9 cellular contexts compared by ENCODE assay signal in genomic region chr12:104218935-104219334, GRCh38. TPM values are rescaled to one million over a fixed set of nuclear protein-coding genes. Genes with fewer than 3 reads are reported as not detected.
DNase-seq lines count a peak whose midpoint lies in the region; ATAC-seq and TF ChIP-seq lines count a peak whose summit lies in the region.
"Had no signal": no experiment of that assay in that cellular context is flagged by ENCODE, and none has a peak within 500 bp of the region (broad histone marks: within the 10 kb centered on the region; RNA-seq: fewer than 3 reads in every experiment).

No MANE protein-coding gene starts in this region.

- ATAC-seq in activated B cell treated with CpG ODN at 0.5 μM for 24 hours (ENCODE audit: low read depth) (no peak), HG03520 (IDR thresholded peaks at IDR 0.05; ENCODE audit: unreplicated experiment) (no peak)

- POLR2A ChIA-PET in activated B cell treated with CpG ODN at 0.5 μM for 24 hours (lab: Charles Lee) = interaction anchor here (0.6 to 5.7 kb wide), 2 partner anchors 69 to 109 kb away, joined by 10 to 51 read pairs; no protein-coding TSS in a partner anchor

- DNase-seq in HFFc6 = peak; percentile 41
- DNase-seq in activated B cell treated with CpG ODN at 0.5 μM for 24 hours = no peak
- DNase-seq in fibroblast of pulmonary artery (ENCODE audit: low read depth) = peak; percentile 56
- no peak for DNase-seq in spleen
- DNase-seq in H7 = no peak
- no peak for DNase-seq in NCI-H2081 (lab: John Stamatoyannopoulos, UW)
- no peak for DNase-seq in HuH-7 (ENCODE audit: low spot score)

- no peaks in the 10 kb centered on the region for H3K9me3 ChIP-seq in spleen

- TF ChIP-seq POLR2A in spleen (IDR thresholded peaks at IDR 0.05) = no peak

- WGBS in spleen, 5 donors = 91 to 97% (median 95%) methylated on average over 1 of the region's 1 CpG

- H3K4me3 ChIP-seq in fibroblast of pulmonary artery (replicated peaks; ENCODE audit: low read depth, low read length) (no peak overlapping the region), spleen (no peak overlapping the region), H7 (ENCODE audit: insufficient read depth, low read depth, low read length) (no peak overlapping the region)
- H3K4me3 ChIP-seq: cardiac muscle cell had no signal

- H3K4me3 Mint-ChIP-seq in HFFc6 = peak overlapping the region; percentile 75
- H3K4me3 Mint-ChIP-seq in activated B cell treated with CpG ODN at 0.5 μM for 24 hours = no peak overlapping the region

- H3K9me3 Mint-ChIP-seq in HFFc6 (no peaks in the 10 kb centered on the region), activated B cell treated with CpG ODN at 0.5 μM for 24 hours (no peaks in the 10 kb centered on the region)

- intact Hi-C loops in activated B cell treated with CpG ODN at 0.5 μM for 24 hours (cut with micrococcal nuclease) (loop anchor here (5.0 kb wide), 1 partner anchor 888 kb away; the partner anchor contains the start of gene WASHC4), spleen (cut with DNase I; ENCODE audit: low total_unique reads) (loop anchor here (5.0 to 10.0 kb wide), 2 partner anchors 66 to 138 kb away; no protein-coding TSS in a partner anchor)

- peaks cover 5% of the 10 kb centered on the region; the same call in 1 of the 2 replicates for H3K36me3 Mint-ChIP-seq in HFFc6 (ENCODE audit: low read depth)
- H3K36me3 Mint-ChIP-seq in activated B cell treated with CpG ODN at 0.5 μM for 24 hours (ENCODE audit: low read depth) = no peaks in the 10 kb centered on the region

- no peaks in the 10 kb centered on the region for H3K27me3 Mint-ChIP-seq in HFFc6 (ENCODE audit: insufficient read depth)
- H3K27me3 Mint-ChIP-seq in activated B cell treated with CpG ODN at 0.5 μM for 24 hours = peaks cover 8% of the 10 kb centered on the region

- TF ChIP-seq CTCF in HFFc6 (IDR thresholded peaks at IDR 0.05) = no peak
- TF ChIP-seq CTCF in activated B cell treated with CpG ODN at 0.5 μM for 24 hours (IDR thresholded peaks at IDR 0.05) = no peak
- TF ChIP-seq CTCF in fibroblast of pulmonary artery (IDR thresholded peaks at IDR 0.05; ENCODE audit: low read length, missing control alignments) = no peak
- TF ChIP-seq CTCF in spleen (IDR thresholded peaks at IDR 0.05 in 8 of 11, conservative IDR thresholded peaks at IDR 0.05 in 3 of 11) = no peak

- H3K27ac ChIP-seq in spleen = peak overlapping the region; percentile 49 to 84 (median 74)

- H3K4me1 ChIP-seq in spleen = peaks cover 13 to 41% (median 28%) of the 10 kb centered on the region in 6 donors

- H3K36me3 ChIP-seq in spleen (no peaks in the 10 kb centered on the region), H7 (replicated peaks; ENCODE audit: control insufficient read depth, insufficient read depth, low read length) (no peaks in the 10 kb centered on the region)
- H3K36me3 ChIP-seq: cardiac muscle cell had no signal

- peak overlapping the region; percentile 100 for H3K27ac Mint-ChIP-seq in HFFc6
- H3K27ac Mint-ChIP-seq in activated B cell treated with CpG ODN at 0.5 μM for 24 hours = peak overlapping the region; percentile 43

- peaks cover 0 to 7% (median 0%) of the 10 kb centered on the region in 7 donors for H3K27me3 ChIP-seq in spleen (replicated peaks in 1 of 7)
- peaks cover 14% of the 10 kb centered on the region for H3K27me3 ChIP-seq in H7 (ENCODE audit: control insufficient read depth, insufficient read depth, low read length)
- H3K27me3 ChIP-seq: cardiac muscle cell had no signal

- CTCF ChIA-PET in activated B cell treated with CpG ODN at 0.5 μM for 24 hours (lab: Charles Lee) = interaction anchor here (0.7 to 0.9 kb wide), 2 partner anchors 8 to 19 kb away, joined by 3 to 4 read pairs; no protein-coding TSS in a partner anchor

- H3K4me1 Mint-ChIP-seq in HFFc6 (ENCODE audit: low read depth) (peaks cover 77% of the 10 kb centered on the region), activated B cell treated with CpG ODN at 0.5 μM for 24 hours (peaks cover 21% of the 10 kb centered on the region)

RNA-seq across cellular contexts. Expression of gene TXNRD1, which starts 3.4 kb away (rescaled TPM):
- total RNA-seq in HFFc6 (2021; fragmentation: NEBNext Ultra II Directional; extraction: Animal tissue kit (Norgen Biotek cat#: 25700)) = 100 to 1,000 TPM; 468 to 851 (median 784) TPM
- total RNA-seq in activated B cell treated with CpG ODN at 0.5 μM for 24 hours = 72.0 and 77.3 TPM in 2 replicates
- 100 to 1,000 TPM in 1 of 7 donors, 10 to 100 TPM in 6; 45.8 to 107 (median 81.6) TPM for total RNA-seq in spleen
- 10 to 100 TPM; 13.7 to 36.7 (median 24.3) TPM for polyA plus RNA-seq in spleen
- total RNA-seq in H7 (2014; rRNA removed; shearing (Covaris generic)) = 169 and 180 TPM in 2 replicates

Comparison
In these comparisons a context has a peak if more than half of its experiments do, and no peak if none do; other contexts are left out.
1. DNase-seq: peak in HFFc6 (single experiment) and fibroblast of pulmonary artery (single experiment); none in activated B cell treated with CpG ODN at 0.5 μM for 24 hours (single experiment), spleen (single experiment), H7 (single experiment), NCI-H2081 (0 of 2) and HuH-7 (single experiment).